Comparison of ENCODE assay signal across 8 cellular contexts in genomic region chr2:108588070-108588668, GRCh38. TPM values are rescaled to one million over a fixed set of nuclear protein-coding genes. Genes with fewer than 3 reads are reported as not detected.
DNase-seq lines count a peak whose midpoint lies in the region; ATAC-seq and TF ChIP-seq lines count a peak whose summit lies in the region.

No MANE protein-coding gene starts in this region.

- H3K4me2 ChIP-seq in GM23338: no peak overlapping the region
- H3K4me2 ChIP-seq in skeletal muscle satellite cell (ENCODE audit: low read length): peak overlapping the region; percentile 61

- H3K4me1 ChIP-seq in GM23338 (ENCODE audit: insufficient read depth) (peaks cover 9% of the 10 kb centered on the region), gastroesophageal sphincter (peaks cover 30 to 89% (median 37%) of the 10 kb centered on the region in 3 donors), skeletal muscle satellite cell (ENCODE audit: control insufficient read depth, insufficient read depth, low read length) (peaks cover 68% of the 10 kb centered on the region)

- H3K36me3 ChIP-seq in GM23338 (ENCODE audit: insufficient read depth) (no peaks in the 10 kb centered on the region), gastroesophageal sphincter (no peaks in the 10 kb centered on the region), skeletal muscle satellite cell (ENCODE audit: insufficient read depth, low read length) (no peaks in the 10 kb centered on the region)

- H3K4me3 Mint-ChIP-seq in GM23338: no peak overlapping the region

- peak overlapping the region; percentile 55 for H3K9ac ChIP-seq in skeletal muscle satellite cell (ENCODE audit: low read depth, low read length)

- no peaks in the 10 kb centered on the region; the same call in 1 of the 2 replicates for H4K20me1 ChIP-seq in GM23338 (replicated peaks; ENCODE audit: insufficient read depth)

- no peaks in the 10 kb centered on the region for H3F3A ChIP-seq in GM23338 (replicated peaks; ENCODE audit: low read depth)

- DNase-seq in GM23338 (ENCODE audit: low spot score) (no peak), SKM-1 (lab: John Stamatoyannopoulos, UW; ENCODE audit: unreplicated experiment) (peak; percentile 90), AG08395 (ENCODE audit: low spot score) (no peak), NCI-H526 treated with DMSO at 0.1 percent for 48 hours (lab: John Stamatoyannopoulos, UW) (no peak)
- DNase-seq in activated T-cell treated with anti-CD3 and anti-CD28 coated beads, Interleukin-2, amount 50 U/mL, for 48 hours: no peak
- DNase-seq in activated CD4-positive, alpha-beta T cell treated with anti-CD3 and anti-CD28 coated beads, Interleukin-2, amount 50 U/mL, for 1 hour: no peak

- H3K4me1 Mint-ChIP-seq in GM23338: peaks cover 24% of the 10 kb centered on the region

- H3K9me2 ChIP-seq in GM23338 (ENCODE audit: insufficient read depth): no peaks in the 10 kb centered on the region

- 48 to 70% methylated on average over 3 of the region's 3 CpGs for WGBS in gastroesophageal sphincter (ENCODE audit: low coverage in 1 of 2), 2 donors

- H3K27me3 ChIP-seq in GM23338 (ENCODE audit: insufficient read depth): no peaks in the 10 kb centered on the region
- no peaks in the 10 kb centered on the region for H3K27me3 ChIP-seq in gastroesophageal sphincter
- H3K27me3 ChIP-seq in skeletal muscle satellite cell (ENCODE audit: control insufficient read depth, insufficient read depth, low read length): no peaks in the 10 kb centered on the region

- no peak for TF ChIP-seq CTCF in GM23338 (conservative IDR thresholded peaks at IDR 0.05; ENCODE audit: low read depth in 2 of 2)
- no peak for TF ChIP-seq CTCF in gastroesophageal sphincter (IDR thresholded peaks at IDR 0.05)

- H3K4me3 ChIP-seq in GM23338: no peak overlapping the region
- no peak overlapping the region for H3K4me3 ChIP-seq in gastroesophageal sphincter
- H3K4me3 ChIP-seq in skeletal muscle satellite cell (ENCODE audit: low read length): peak overlapping the region; percentile 34

- H3K27me3 Mint-ChIP-seq in GM23338 (ENCODE audit: insufficient read depth, low read depth, poor library complexity): peaks cover 8% of the 10 kb centered on the region

- H3K27ac ChIP-seq in GM23338 (ENCODE audit: low read depth) (no peak overlapping the region), gastroesophageal sphincter (peak overlapping the region; percentile 69 to 83 (median 76))

- no peaks in the 10 kb centered on the region for H3K9me3 Mint-ChIP-seq in GM23338

- TF ChIP-seq POLR2A in gastroesophageal sphincter (IDR thresholded peaks at IDR 0.05): no peak

- ATAC-seq in GM23338: no peak
- ATAC-seq in gastroesophageal sphincter: peak; percentile 17

- no peak overlapping the region for H2AFZ ChIP-seq in GM23338

- H3K27ac Mint-ChIP-seq in GM23338: peak overlapping the region; percentile 19; the same call in 1 of the 2 replicates

- H3K79me2 ChIP-seq in GM23338 (replicated peaks; ENCODE audit: insufficient read depth): peaks cover 64% of the 10 kb centered on the region

- H3K36me3 Mint-ChIP-seq in GM23338 (ENCODE audit: low read depth): no peaks in the 10 kb centered on the region

- TF ChIP-seq EP300 in gastroesophageal sphincter (IDR thresholded peaks at IDR 0.05): no peak

- no peaks in the 10 kb centered on the region for H3K9me3 ChIP-seq in gastroesophageal sphincter
- no peaks in the 10 kb centered on the region for H3K9me3 ChIP-seq in skeletal muscle satellite cell (replicated peaks; ENCODE audit: low read length)

TF ChIP-seq in GM23338, 12 proteins besides CTCF, POLR2A, EP300 and RAD21:
- TF ChIP-seq POLR2AphosphoS5 (IDR thresholded peaks at IDR 0.05; ENCODE audit: low read depth) (no peak), JUNB (IDR thresholded peaks at IDR 0.05; ENCODE audit: unreplicated experiment) (no peak), CREB1 (CRISPR knock-in tag; IDR thresholded peaks at IDR 0.05; ENCODE audit: low read depth) (no peak), EZH2 (IDR thresholded peaks at IDR 0.05; ENCODE audit: low read depth, unreplicated experiment) (no peak), ETS1 (IDR thresholded peaks at IDR 0.05) (no peak)

RNA-seq across cellular contexts. Expression of gene LIMS1, which starts 53.9 kb away (rescaled TPM):
- 30.9 and 36.9 TPM in 2 replicates for total RNA-seq in GM23338 (2014; rRNA removed; shearing (Covaris generic))
- 28.6 and 32.4 TPM in 2 replicates for polyA plus RNA-seq in GM23338 (2016; fragmentation: Nextera tagmentation; extraction: Ambion mirVana)
- 100 to 1,000 TPM in 3 of 4 donors, 10 to 100 TPM in 1; 79.6 to 119 (median 116) TPM for total RNA-seq in gastroesophageal sphincter
- 161 and 180 TPM in 2 replicates for total RNA-seq in skeletal muscle satellite cell (2012; rRNA removed)
